ENCODE assay signal across 23 cellular contexts in the genomic region with DNA sequence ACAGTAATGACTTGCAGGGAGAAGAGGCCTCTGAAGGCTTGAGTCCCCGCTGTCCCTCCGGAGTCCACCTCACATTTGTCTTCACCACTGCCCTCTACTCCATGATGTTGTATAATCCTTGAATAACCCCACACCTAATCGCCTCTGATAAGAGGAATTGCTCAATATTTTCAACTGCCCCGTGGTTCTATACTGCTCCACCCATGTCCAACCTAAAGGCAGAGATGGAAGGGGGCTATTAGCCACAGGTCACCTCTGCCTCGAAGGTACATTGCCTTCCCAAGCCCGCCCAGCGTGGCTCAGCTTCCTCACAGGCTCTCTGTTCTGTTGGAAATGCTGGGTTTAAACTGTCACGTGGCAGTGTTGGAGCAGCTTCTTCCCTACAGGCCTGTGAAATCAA. TPM values are rescaled to one million over a fixed set of nuclear protein-coding genes. Genes with fewer than 3 reads are reported as not detected.
DNase-seq lines count a peak whose midpoint lies in the region; ATAC-seq, FAIRE-seq and TF ChIP-seq lines count a peak whose summit lies in the region.
"Had no signal": no experiment of that assay in that cellular context is flagged by ENCODE, and none has a peak within 500 bp of the region (broad histone marks: within the 10 kb centered on the region; RNA-seq: fewer than 3 reads in every experiment).

No MANE protein-coding gene starts in this region.

- POLR2A ChIA-PET in HepG2 (lab: Yijun Ruan, JAX): no interaction called here
- POLR2A ChIA-PET in RWPE1 (lab: Yijun Ruan, JAX; ENCODE audit: low non-redundant PET): no interaction called here
- POLR2A ChIA-PET in CD8-positive, alpha-beta T cell (lab: Charles Lee): no interaction called here

- H3K23ac ChIP-seq in mesenchymal stem cell (ENCODE audit: low read length in 2 of 2): no peak overlapping the region

- ATAC-seq in HepG2: no peak
- no peak for ATAC-seq in stimulated activated effector memory CD8-positive, alpha-beta T cell treated with anti-CD3 and anti-CD28 coated beads, Interleukin-12 subunit alpha, Interleukin-12 subunit beta, amount 100 ng/mL, for 72 hours
- no peak for ATAC-seq in CD8-positive, alpha-beta T cell
- ATAC-seq: GM12878, HCT116 had no signal

- H2AFZ ChIP-seq in HepG2 (ENCODE audit: low read length): no peak overlapping the region
- H2AFZ ChIP-seq in mesenchymal stem cell (ENCODE audit: low read depth, low read length): no peak overlapping the region

- H3K27ac Mint-ChIP-seq in stimulated activated effector memory CD8-positive, alpha-beta T cell treated with anti-CD3 and anti-CD28 coated beads, Interleukin-12 subunit alpha, Interleukin-12 subunit beta, amount 100 ng/mL, for 72 hours: peak overlapping the region; percentile 79
- H3K27ac Mint-ChIP-seq in CD8-positive, alpha-beta T cell: no peak overlapping the region
- H3K27ac Mint-ChIP-seq: B cell, HFFc6 had no signal

- 58% methylated on average over 8 of the region's 8 CpGs for WGBS in liver
- 72% methylated on average over 8 of the region's 8 CpGs for WGBS in HepG2 (ENCODE audit: low lambda C conversion rate)
- WGBS in mesenchymal stem cell: 74% methylated on average over 7 of the region's 8 CpGs

- H4K8ac ChIP-seq in mesenchymal stem cell (ENCODE audit: low read length): no peak overlapping the region

- TF ChIP-seq RAD21 in liver (IDR thresholded peaks at IDR 0.05): no peak
- no peak for TF ChIP-seq RAD21 in HepG2 (CRISPR knock-in tag; IDR thresholded peaks at IDR 0.05)

- FAIRE-seq in HepG2 (lab: Jason Lieb, UNC): no peak
- FAIRE-seq: GM12878, HTR-8/SVneo had no signal

- no peaks in the 10 kb centered on the region for H3K27me3 ChIP-seq in liver (ENCODE audit: control insufficient read depth in 4 of 4, insufficient read depth in 4 of 4, low read length in 3 of 4)
- no peaks in the 10 kb centered on the region for H3K27me3 ChIP-seq in HepG2 (ENCODE audit: control insufficient read depth in 1 of 2, insufficient read depth in 2 of 2, low read length in 2 of 2)
- H3K27me3 ChIP-seq in mesenchymal stem cell (ENCODE audit: control insufficient read depth in 1 of 2, insufficient read depth in 1 of 2, low read length in 2 of 2): no peaks in the 10 kb centered on the region
- no peaks in the 10 kb centered on the region for H3K27me3 ChIP-seq in CD8-positive, alpha-beta T cell (ENCODE audit: insufficient read depth, low read length)
- H3K27me3 ChIP-seq: BLaER1 treated with 17β-estradiol and CSF1 and Interleukin-3, amounts not matched to agents 10 nM and 100 nM had no signal

- H3K14ac ChIP-seq in mesenchymal stem cell (ENCODE audit: low read length in 2 of 2): no peak overlapping the region

- no peaks in the 10 kb centered on the region for H3K79me2 ChIP-seq in HepG2 (ENCODE audit: insufficient read depth, low read length)

- in situ Hi-C loops in HepG2 (cut with HindIII; ENCODE audit: extremely low pct_ligation_motif_present, low pct_unique_long_range_greater_than_20kb): no loop called here

- H3K4me3 ChIP-seq in liver (ENCODE audit: low read depth in 1 of 3, low read length in 3 of 3) (no peak overlapping the region), HepG2 (replicated peaks in 1 of 3; ENCODE audit: insufficient read depth in 1 of 3, low read depth in 2 of 3, low read length in 3 of 3) (no peak overlapping the region), mesenchymal stem cell (ENCODE audit: insufficient read depth in 1 of 2, low read depth in 1 of 2, low read length in 2 of 2) (no peak overlapping the region)
- H3K4me3 ChIP-seq in CD8-positive, alpha-beta T cell (ENCODE audit: low read depth, low read length): no peak overlapping the region
- H3K4me3 ChIP-seq: BLaER1 treated with 17β-estradiol and CSF1 and Interleukin-3, amounts not matched to agents 10 nM and 100 nM; GM12878 had no signal

- H3K9me3 ChIP-seq in liver (ENCODE audit: control insufficient read depth in 4 of 4, low read length in 3 of 4): no peaks in the 10 kb centered on the region
- no peaks in the 10 kb centered on the region for H3K9me3 ChIP-seq in HepG2 (ENCODE audit: low read length)
- no peaks in the 10 kb centered on the region for H3K9me3 ChIP-seq in mesenchymal stem cell (ENCODE audit: control insufficient read depth, low read length)
- no peaks in the 10 kb centered on the region for H3K9me3 ChIP-seq in CD8-positive, alpha-beta T cell (ENCODE audit: low read length)
- H3K9me3 ChIP-seq: BLaER1 treated with 17β-estradiol and CSF1 and Interleukin-3, amounts not matched to agents 10 nM and 100 nM had no signal

- TF ChIP-seq CTCF in liver (IDR thresholded peaks at IDR 0.05; ENCODE audit: low read depth, low read length, missing input control) (no peak), HepG2 (CRISPR knock-in tag; IDR thresholded peaks at IDR 0.05) (no peak), RWPE1 (conservative IDR thresholded peaks at IDR 0.05; ENCODE audit: low read depth) (no peak)
- TF ChIP-seq CTCF in CD8-positive, alpha-beta T cell (IDR thresholded peaks at IDR 0.05): no peak

- H2BK12ac ChIP-seq in mesenchymal stem cell (ENCODE audit: low read length in 2 of 2): no peak overlapping the region

- no peak overlapping the region for H4K91ac ChIP-seq in mesenchymal stem cell (ENCODE audit: low read length)

- H3K4me1 ChIP-seq in liver (ENCODE audit: control insufficient read depth in 4 of 4, insufficient read depth in 4 of 4, low read length in 3 of 4): peaks cover 3 to 66% (median 41%) of the 10 kb centered on the region in 4 donors
- peaks cover 66% of the 10 kb centered on the region for H3K4me1 ChIP-seq in HepG2 (ENCODE audit: insufficient read depth, low read length)
- peaks cover 8% of the 10 kb centered on the region for H3K4me1 ChIP-seq in mesenchymal stem cell (ENCODE audit: control insufficient read depth, insufficient read depth, low read depth, low read length)
- H3K4me1 ChIP-seq in CD8-positive, alpha-beta T cell (ENCODE audit: insufficient read depth, low read length): peaks cover 18% of the 10 kb centered on the region

- H3K9ac ChIP-seq in liver (ENCODE audit: low read depth in 1 of 2, low read length in 2 of 2) (no peak overlapping the region), HepG2 (ENCODE audit: insufficient read depth, low read depth, low read length) (no peak overlapping the region), mesenchymal stem cell (ENCODE audit: low read length) (peak overlapping the region; percentile 52)

- peak overlapping the region; percentile 5 to 23 for H3K27ac ChIP-seq in liver (ENCODE audit: low read depth in 1 of 2, low read length in 2 of 2)
- H3K27ac ChIP-seq in HepG2 (ENCODE audit: extremely low read length, insufficient read depth, low read length): no peak overlapping the region
- peak overlapping the region; percentile 6; the same call in 1 of the 2 replicates for H3K27ac ChIP-seq in RWPE1
- H3K27ac ChIP-seq in mesenchymal stem cell (ENCODE audit: low read length, poor library complexity, severe bottlenecking): no peak overlapping the region
- no peak overlapping the region for H3K27ac ChIP-seq in CD8-positive, alpha-beta T cell (ENCODE audit: low read depth, low read length)
- H3K27ac ChIP-seq: BLaER1 treated with 17β-estradiol and CSF1 and Interleukin-3, amounts not matched to agents 10 nM and 100 nM had no signal

- H3K79me1 ChIP-seq in mesenchymal stem cell (replicated peaks; ENCODE audit: low read length, poor library complexity, severe bottlenecking): peaks cover 14% of the 10 kb centered on the region

- no TSS peak for BruUV-seq in HepG2 (replicated peaks; lab: Mats Ljungman, UMichigan)

- H4K20me1 ChIP-seq in HepG2 (ENCODE audit: insufficient read depth, low read length): no peaks in the 10 kb centered on the region

- H2BK15ac ChIP-seq in mesenchymal stem cell (ENCODE audit: low read depth, poor library complexity, severe bottlenecking): no peak overlapping the region

- no peak overlapping the region for H3K4ac ChIP-seq in mesenchymal stem cell (ENCODE audit: low read depth in 1 of 2, low read length in 2 of 2)

- DNase-seq in HepG2 (ENCODE audit: low spot score): no peak
- DNase-seq in RWPE1 (ENCODE audit: low spot score): no peak
- no peak for DNase-seq in mesenchymal stem cell
- no peak for DNase-seq in stimulated activated effector memory CD8-positive, alpha-beta T cell treated with anti-CD3 and anti-CD28 coated beads, Interleukin-12 subunit alpha, Interleukin-12 subunit beta, amount 100 ng/mL, for 72 hours (ENCODE audit: low spot score in 2 of 2)
- no peak for DNase-seq in UCSD-AML1 (lab: John Stamatoyannopoulos, UW; ENCODE audit: unreplicated experiment)
- no peak for DNase-seq in CD8-positive, alpha-beta T cell
- no peak for DNase-seq in activated naive CD4-positive, alpha-beta T cell (lab: John Stamatoyannopoulos, UW)
- DNase-seq: CD8-positive, alpha-beta memory T cell; COR-L47; DMS 273 treated with DMSO at 0.1 percent for 48 hours; DMS53; DND-41; EL; GOT3; H7; HFFc6 had no signal

- H3K4me3 Mint-ChIP-seq in stimulated activated effector memory CD8-positive, alpha-beta T cell treated with anti-CD3 and anti-CD28 coated beads, Interleukin-12 subunit alpha, Interleukin-12 subunit beta, amount 100 ng/mL, for 72 hours: no peak overlapping the region
- H3K4me3 Mint-ChIP-seq in CD8-positive, alpha-beta T cell: no peak overlapping the region
- H3K4me3 Mint-ChIP-seq: B cell; CD8-positive, alpha-beta memory T cell; HFFc6 had no signal

- H2BK120ac ChIP-seq in mesenchymal stem cell (ENCODE audit: low read depth, low read length): no peak overlapping the region

- H2AK5ac ChIP-seq in mesenchymal stem cell (ENCODE audit: low read length, severe bottlenecking): no peak overlapping the region

- H3K36me3 Mint-ChIP-seq in stimulated activated effector memory CD8-positive, alpha-beta T cell treated with anti-CD3 and anti-CD28 coated beads, Interleukin-12 subunit alpha, Interleukin-12 subunit beta, amount 100 ng/mL, for 72 hours: peaks cover 86% of the 10 kb centered on the region
- H3K36me3 Mint-ChIP-seq in CD8-positive, alpha-beta T cell: peaks cover 83% of the 10 kb centered on the region

- no peak overlapping the region for H3K18ac ChIP-seq in mesenchymal stem cell (ENCODE audit: low read depth in 1 of 2, low read length in 2 of 2)

- H3K27me3 Mint-ChIP-seq in CD8-positive, alpha-beta T cell (ENCODE audit: low read depth): no peaks in the 10 kb centered on the region
- H3K27me3 Mint-ChIP-seq: B cell; CD8-positive, alpha-beta memory T cell had no signal

- no peak for TF ChIP-seq EP300 in HepG2 (IDR thresholded peaks at IDR 0.05; ENCODE audit: low read depth in 2 of 2, low read length in 2 of 2)
- TF ChIP-seq EP300 in HepG2 (CRISPR knock-in tag; IDR thresholded peaks at IDR 0.05; ENCODE audit: borderline replicate concordance): no peak

- H3K4me1 Mint-ChIP-seq in stimulated activated effector memory CD8-positive, alpha-beta T cell treated with anti-CD3 and anti-CD28 coated beads, Interleukin-12 subunit alpha, Interleukin-12 subunit beta, amount 100 ng/mL, for 72 hours: peaks cover 31% of the 10 kb centered on the region
- peaks cover 21% of the 10 kb centered on the region for H3K4me1 Mint-ChIP-seq in CD8-positive, alpha-beta T cell (ENCODE audit: low read depth)

- H3K36me3 ChIP-seq in liver (ENCODE audit: control insufficient read depth in 4 of 4, insufficient read depth in 3 of 4, low read depth in 1 of 4, low read length in 3 of 4) (peaks cover 19 to 64% (median 58%) of the 10 kb centered on the region in 4 donors), HepG2 (replicated peaks in 1 of 2; ENCODE audit: control insufficient read depth in 1 of 2, insufficient read depth in 2 of 2, low read length in 2 of 2) (peaks cover 20 to 56% of the 10 kb centered on the region in 2 experiments; a peak in 4 of 5 replicates), mesenchymal stem cell (ENCODE audit: control insufficient read depth in 1 of 2, insufficient read depth in 2 of 2, low read depth in 1 of 2, low read length in 2 of 2) (peaks cover 59 to 78% of the 10 kb centered on the region in 2 experiments)
- H3K36me3 ChIP-seq in CD8-positive, alpha-beta T cell (ENCODE audit: insufficient read depth, low read length): peaks cover 61% of the 10 kb centered on the region

- no peak overlapping the region for H2BK5ac ChIP-seq in mesenchymal stem cell (ENCODE audit: low read depth, low read length, poor library complexity, severe bottlenecking)

- H3K9me3 Mint-ChIP-seq in stimulated activated effector memory CD8-positive, alpha-beta T cell treated with anti-CD3 and anti-CD28 coated beads, Interleukin-12 subunit alpha, Interleukin-12 subunit beta, amount 100 ng/mL, for 72 hours: no peaks in the 10 kb centered on the region
- H3K9me3 Mint-ChIP-seq in CD8-positive, alpha-beta T cell: no peaks in the 10 kb centered on the region
- H3K9me3 Mint-ChIP-seq: CD8-positive, alpha-beta memory T cell; HFFc6 had no signal

- TF ChIP-seq POLR2A in HepG2 (IDR thresholded peaks at IDR 0.05; ENCODE audit: insufficient read depth in 1 of 2, low read depth in 2 of 2, low read length in 2 of 2): no peak

- no peak overlapping the region for H3K4me2 ChIP-seq in HepG2 (ENCODE audit: low read depth, low read length)
- no peak overlapping the region for H3K4me2 ChIP-seq in mesenchymal stem cell (ENCODE audit: low read length, poor library complexity, severe bottlenecking)
- H3K4me2 ChIP-seq: BLaER1 treated with 17β-estradiol and CSF1 and Interleukin-3, amounts not matched to agents 10 nM and 100 nM had no signal

- intact Hi-C loops in HepG2 (cut with micrococcal nuclease; ENCODE audit: unreplicated experiment): no loop called here
- intact Hi-C loops in CD8-positive, alpha-beta T cell (cut with DNase I, micrococcal nuclease): no loop called here

- CTCF ChIA-PET in HepG2 (lab: Yijun Ruan, JAX; ENCODE audit: low intra/inter-chr PET ratio, low total read pairs): no interaction called here
- CTCF ChIA-PET in RWPE1 (lab: Yijun Ruan, JAX): no interaction called here
- CTCF ChIA-PET in CD8-positive, alpha-beta T cell (lab: Charles Lee): interaction anchor here (1.6 to 4.9 kb wide), 2 partner anchors 8 to 11 kb away, joined by 4 to 32 read pairs; no protein-coding TSS in a partner anchor

RNA-seq across cellular contexts. Expression of a gene that starts 12.4 kb away (rescaled TPM):
- not detected for total RNA-seq in liver
- under 1 TPM in 1 of 2 donors, not detected in 1; 0.02 TPM for polyA plus RNA-seq in liver
- total RNA-seq in HepG2 (2016; rRNA removed; fragmentation: Illumina TruSeq; extraction: Trizol): not detected in 2 replicates
- total RNA-seq in HepG2 (2016; cell fraction: cytosol; rRNA removed; fragmentation: Illumina TruSeq; extraction: Trizol; ENCODE audit: low read depth): not detected in 2 replicates
- not detected in 2 replicates for total RNA-seq in HepG2 (2016; cell fraction: insoluble cytoplasmic fraction; rRNA removed; fragmentation: Illumina TruSeq; extraction: Trizol)
- total RNA-seq in HepG2 (2016; cell fraction: membrane; rRNA removed; fragmentation: Illumina TruSeq; extraction: Trizol): not detected in 2 replicates
- not detected in 2 replicates for total RNA-seq in HepG2 (2016; cell fraction: nucleus; rRNA removed; fragmentation: Illumina TruSeq; extraction: Trizol)
- polyA plus RNA-seq in HepG2 (2011; rRNA removed): 0.08 TPM in 1 of 2 replicates, not detected in the other
- polyA plus RNA-seq in HepG2 (2011; cell fraction: cytosol; rRNA removed): 0.01 TPM in 2 replicates
- 0.88 and 0.95 TPM in 2 replicates for polyA plus RNA-seq in HepG2 (2011; cell fraction: nucleus; rRNA removed)
- 0.31 TPM in 1 of 2 replicates, not detected in the other for polyA plus RNA-seq in HepG2 (2012)
- not detected in 2 replicates for polyA plus RNA-seq in HepG2 (2016; cell fraction: cytosol; fragmentation: Illumina TruSeq; extraction: Trizol; ENCODE audit: low read depth)
- polyA plus RNA-seq in HepG2 (2016; cell fraction: insoluble cytoplasmic fraction; fragmentation: Illumina TruSeq; extraction: Trizol; ENCODE audit: low read depth): not detected in 2 replicates
- polyA plus RNA-seq in HepG2 (2016; cell fraction: membrane; fragmentation: Illumina TruSeq; extraction: Trizol; ENCODE audit: low read depth): not detected in 2 replicates
- not detected in 2 replicates for polyA plus RNA-seq in HepG2 (2016; cell fraction: nucleus; fragmentation: Illumina TruSeq; extraction: Trizol; ENCODE audit: insufficient read depth, low read depth)
- polyA minus RNA-seq in HepG2 (2011; rRNA and poly(A)+ RNA removed; ENCODE audit: low replicate concordance): 0.14 TPM in 1 of 2 replicates, not detected in the other
- not detected in 2 replicates for polyA minus RNA-seq in HepG2 (2011; cell fraction: cytosol; rRNA and poly(A)+ RNA removed)
- 0.25 and 0.26 TPM in 2 replicates for polyA minus RNA-seq in HepG2 (2011; cell fraction: nucleus; rRNA and poly(A)+ RNA removed)
- not detected for polyA plus RNA-seq in mesenchymal stem cell (2013, experiment 1 of 2)
- polyA plus RNA-seq in mesenchymal stem cell (2013, experiment 2 of 2): 0.01 TPM
- total RNA-seq in CD8-positive, alpha-beta T cell: under 1 TPM in 1 of 2 experiments, not detected in 1; 0.33 TPM
- total RNA-seq: A172, H7, HFFc6 had no signal

RNA-seq across cellular contexts. Expression of a gene that starts 15.0 kb away (rescaled TPM):
- 100 to 1,000 TPM in 1 of 2 donors, 10 to 100 TPM in 1; 32.3 to 129 TPM for total RNA-seq in liver
- 100 to 1,000 TPM; 145 to 421 TPM for polyA plus RNA-seq in liver
- total RNA-seq in HepG2 (2016; rRNA removed; fragmentation: Illumina TruSeq; extraction: Trizol): 36.0 and 40.2 TPM in 2 replicates
- total RNA-seq in HepG2 (2016; cell fraction: cytosol; rRNA removed; fragmentation: Illumina TruSeq; extraction: Trizol; ENCODE audit: low read depth): 9.6 and 11.6 TPM in 2 replicates
- 33.6 and 35.3 TPM in 2 replicates for total RNA-seq in HepG2 (2016; cell fraction: insoluble cytoplasmic fraction; rRNA removed; fragmentation: Illumina TruSeq; extraction: Trizol)
- total RNA-seq in HepG2 (2016; cell fraction: membrane; rRNA removed; fragmentation: Illumina TruSeq; extraction: Trizol): 14.0 and 14.5 TPM in 2 replicates
- 16.9 and 18.1 TPM in 2 replicates for total RNA-seq in HepG2 (2016; cell fraction: nucleus; rRNA removed; fragmentation: Illumina TruSeq; extraction: Trizol)
- polyA plus RNA-seq in HepG2 (2011; rRNA removed): 39.0 and 43.2 TPM in 2 replicates
- 41.2 and 50.6 TPM in 2 replicates for polyA plus RNA-seq in HepG2 (2011; cell fraction: cytosol; rRNA removed)
- 30.0 and 30.9 TPM in 2 replicates for polyA plus RNA-seq in HepG2 (2011; cell fraction: nucleus; rRNA removed)
- 19.8 and 27.7 TPM in 2 replicates for polyA plus RNA-seq in HepG2 (2012)
- 3.9 and 4.3 TPM in 2 replicates for polyA plus RNA-seq in HepG2 (2016; cell fraction: cytosol; fragmentation: Illumina TruSeq; extraction: Trizol; ENCODE audit: low read depth)
- 27.6 and 42.4 TPM in 2 replicates for polyA plus RNA-seq in HepG2 (2016; cell fraction: insoluble cytoplasmic fraction; fragmentation: Illumina TruSeq; extraction: Trizol; ENCODE audit: low read depth)
- polyA plus RNA-seq in HepG2 (2016; cell fraction: membrane; fragmentation: Illumina TruSeq; extraction: Trizol; ENCODE audit: low read depth): 6.8 and 7.1 TPM in 2 replicates
- 26.7 and 30.3 TPM in 2 replicates for polyA plus RNA-seq in HepG2 (2016; cell fraction: nucleus; fragmentation: Illumina TruSeq; extraction: Trizol; ENCODE audit: insufficient read depth, low read depth)
- polyA minus RNA-seq in HepG2 (2011; rRNA and poly(A)+ RNA removed; ENCODE audit: low replicate concordance): 49.6 and 54.7 TPM in 2 replicates
- polyA minus RNA-seq in HepG2 (2011; cell fraction: cytosol; rRNA and poly(A)+ RNA removed): 23.9 and 26.4 TPM in 2 replicates
- polyA minus RNA-seq in HepG2 (2011; cell fraction: nucleus; rRNA and poly(A)+ RNA removed): 17.3 and 19.0 TPM in 2 replicates
- polyA plus RNA-seq in mesenchymal stem cell (2013, experiment 1 of 2): 64.5 TPM
- 61.9 TPM for polyA plus RNA-seq in mesenchymal stem cell (2013, experiment 2 of 2)
- total RNA-seq in CD8-positive, alpha-beta T cell: 1 to 10 TPM; 6.0 to 6.6 TPM

RNA-seq across cellular contexts. Expression of a gene that starts 26.0 kb away (rescaled TPM):
- 10 to 100 TPM; 12.7 to 26.3 TPM for total RNA-seq in liver
- polyA plus RNA-seq in liver: 10 to 100 TPM; 12.0 to 22.6 TPM
- 45.5 and 49.1 TPM in 2 replicates for total RNA-seq in HepG2 (2016; rRNA removed; fragmentation: Illumina TruSeq; extraction: Trizol)
- total RNA-seq in HepG2 (2016; cell fraction: cytosol; rRNA removed; fragmentation: Illumina TruSeq; extraction: Trizol; ENCODE audit: low read depth): 9.3 and 10.4 TPM in 2 replicates
- 46.7 and 47.5 TPM in 2 replicates for total RNA-seq in HepG2 (2016; cell fraction: insoluble cytoplasmic fraction; rRNA removed; fragmentation: Illumina TruSeq; extraction: Trizol)
- total RNA-seq in HepG2 (2016; cell fraction: membrane; rRNA removed; fragmentation: Illumina TruSeq; extraction: Trizol): 18.1 and 19.8 TPM in 2 replicates
- 19.0 and 20.5 TPM in 2 replicates for total RNA-seq in HepG2 (2016; cell fraction: nucleus; rRNA removed; fragmentation: Illumina TruSeq; extraction: Trizol)
- polyA plus RNA-seq in HepG2 (2011; rRNA removed): 108 and 123 TPM in 2 replicates
- polyA plus RNA-seq in HepG2 (2011; cell fraction: cytosol; rRNA removed): 139 and 201 TPM in 2 replicates
- 105 and 112 TPM in 2 replicates for polyA plus RNA-seq in HepG2 (2011; cell fraction: nucleus; rRNA removed)
- 63.2 and 85.2 TPM in 2 replicates for polyA plus RNA-seq in HepG2 (2012)
- polyA plus RNA-seq in HepG2 (2016; cell fraction: cytosol; fragmentation: Illumina TruSeq; extraction: Trizol; ENCODE audit: low read depth): 10.6 and 11.3 TPM in 2 replicates
- 55.3 and 58.3 TPM in 2 replicates for polyA plus RNA-seq in HepG2 (2016; cell fraction: insoluble cytoplasmic fraction; fragmentation: Illumina TruSeq; extraction: Trizol; ENCODE audit: low read depth)
- polyA plus RNA-seq in HepG2 (2016; cell fraction: membrane; fragmentation: Illumina TruSeq; extraction: Trizol; ENCODE audit: low read depth): 16.1 and 16.9 TPM in 2 replicates
- 37.2 and 39.4 TPM in 2 replicates for polyA plus RNA-seq in HepG2 (2016; cell fraction: nucleus; fragmentation: Illumina TruSeq; extraction: Trizol; ENCODE audit: insufficient read depth, low read depth)
- polyA minus RNA-seq in HepG2 (2011; rRNA and poly(A)+ RNA removed; ENCODE audit: low replicate concordance): 46.6 and 135 TPM in 2 replicates
- 84.6 and 87.5 TPM in 2 replicates for polyA minus RNA-seq in HepG2 (2011; cell fraction: cytosol; rRNA and poly(A)+ RNA removed)
- polyA minus RNA-seq in HepG2 (2011; cell fraction: nucleus; rRNA and poly(A)+ RNA removed): 18.5 and 25.0 TPM in 2 replicates
- polyA plus RNA-seq in mesenchymal stem cell (2013, experiment 1 of 2): 91.9 TPM
- 91.8 TPM for polyA plus RNA-seq in mesenchymal stem cell (2013, experiment 2 of 2)
- total RNA-seq in CD8-positive, alpha-beta T cell: 10 to 100 TPM; 31.1 to 31.2 TPM

RNA-seq across cellular contexts. Expression of a gene that starts 32.6 kb away (rescaled TPM):
- total RNA-seq in liver: 1 to 10 TPM; 5.5 TPM
- polyA plus RNA-seq in liver: 1 to 10 TPM; 2.8 to 3.8 TPM
- 1.5 and 2.5 TPM in 2 replicates for total RNA-seq in HepG2 (2016; rRNA removed; fragmentation: Illumina TruSeq; extraction: Trizol)
- 0.91 and 1.1 TPM in 2 replicates for total RNA-seq in HepG2 (2016; cell fraction: cytosol; rRNA removed; fragmentation: Illumina TruSeq; extraction: Trizol; ENCODE audit: low read depth)
- 2.2 and 2.4 TPM in 2 replicates for total RNA-seq in HepG2 (2016; cell fraction: insoluble cytoplasmic fraction; rRNA removed; fragmentation: Illumina TruSeq; extraction: Trizol)
- total RNA-seq in HepG2 (2016; cell fraction: membrane; rRNA removed; fragmentation: Illumina TruSeq; extraction: Trizol): 2.7 and 3.5 TPM in 2 replicates
- total RNA-seq in HepG2 (2016; cell fraction: nucleus; rRNA removed; fragmentation: Illumina TruSeq; extraction: Trizol): 2.0 and 2.1 TPM in 2 replicates
- polyA plus RNA-seq in HepG2 (2011; rRNA removed): 5.9 and 6.9 TPM in 2 replicates
- 4.4 and 5.2 TPM in 2 replicates for polyA plus RNA-seq in HepG2 (2011; cell fraction: cytosol; rRNA removed)
- polyA plus RNA-seq in HepG2 (2011; cell fraction: nucleus; rRNA removed): 20.6 and 21.3 TPM in 2 replicates
- polyA plus RNA-seq in HepG2 (2012): 4.0 and 4.5 TPM in 2 replicates
- polyA plus RNA-seq in HepG2 (2016; cell fraction: cytosol; fragmentation: Illumina TruSeq; extraction: Trizol; ENCODE audit: low read depth): 0.99 and 1.1 TPM in 2 replicates
- polyA plus RNA-seq in HepG2 (2016; cell fraction: insoluble cytoplasmic fraction; fragmentation: Illumina TruSeq; extraction: Trizol; ENCODE audit: low read depth): 2.0 and 2.3 TPM in 2 replicates
- polyA plus RNA-seq in HepG2 (2016; cell fraction: membrane; fragmentation: Illumina TruSeq; extraction: Trizol; ENCODE audit: low read depth): 2.3 and 2.5 TPM in 2 replicates
- 3.6 and 4.3 TPM in 2 replicates for polyA plus RNA-seq in HepG2 (2016; cell fraction: nucleus; fragmentation: Illumina TruSeq; extraction: Trizol; ENCODE audit: insufficient read depth, low read depth)
- polyA minus RNA-seq in HepG2 (2011; rRNA and poly(A)+ RNA removed; ENCODE audit: low replicate concordance): 8.9 and 14.9 TPM in 2 replicates
- polyA minus RNA-seq in HepG2 (2011; cell fraction: cytosol; rRNA and poly(A)+ RNA removed): 1.5 and 1.9 TPM in 2 replicates
- 2.7 and 3.7 TPM in 2 replicates for polyA minus RNA-seq in HepG2 (2011; cell fraction: nucleus; rRNA and poly(A)+ RNA removed)
- polyA plus RNA-seq in mesenchymal stem cell (2013, experiment 1 of 2): 11.3 TPM
- polyA plus RNA-seq in mesenchymal stem cell (2013, experiment 2 of 2): 10.9 TPM
- total RNA-seq in CD8-positive, alpha-beta T cell: 10 to 100 TPM; 43.9 to 46.9 TPM

RNA-seq across cellular contexts. Expression of a gene that starts 58.8 kb away (rescaled TPM):
- total RNA-seq in liver (10 to 100 TPM in 1 of 2 donors, 1 to 10 TPM in 1; 2.8 to 12.7 TPM), HepG2 (2016; rRNA removed; fragmentation: Illumina TruSeq; extraction: Trizol) (20.0 and 22.5 TPM in 2 replicates)
- polyA plus RNA-seq in liver (1 to 10 TPM; 1.4 to 6.8 TPM), HepG2 (2011; rRNA removed) (12.6 and 14.6 TPM in 2 replicates)
- total RNA-seq in HepG2 (2016; cell fraction: cytosol; rRNA removed; fragmentation: Illumina TruSeq; extraction: Trizol; ENCODE audit: low read depth): 13.9 and 15.5 TPM in 2 replicates
- 20.6 and 21.0 TPM in 2 replicates for total RNA-seq in HepG2 (2016; cell fraction: insoluble cytoplasmic fraction; rRNA removed; fragmentation: Illumina TruSeq; extraction: Trizol)
- 24.6 and 24.9 TPM in 2 replicates for total RNA-seq in HepG2 (2016; cell fraction: membrane; rRNA removed; fragmentation: Illumina TruSeq; extraction: Trizol)
- total RNA-seq in HepG2 (2016; cell fraction: nucleus; rRNA removed; fragmentation: Illumina TruSeq; extraction: Trizol): 11.2 and 11.3 TPM in 2 replicates
- polyA plus RNA-seq in HepG2 (2011; cell fraction: cytosol; rRNA removed): 9.9 and 16.4 TPM in 2 replicates
- 9.4 and 12.5 TPM in 2 replicates for polyA plus RNA-seq in HepG2 (2011; cell fraction: nucleus; rRNA removed)
- 5.8 and 9.6 TPM in 2 replicates for polyA plus RNA-seq in HepG2 (2012)
- 18.4 and 20.8 TPM in 2 replicates for polyA plus RNA-seq in HepG2 (2016; cell fraction: cytosol; fragmentation: Illumina TruSeq; extraction: Trizol; ENCODE audit: low read depth)
- 22.6 and 26.9 TPM in 2 replicates for polyA plus RNA-seq in HepG2 (2016; cell fraction: insoluble cytoplasmic fraction; fragmentation: Illumina TruSeq; extraction: Trizol; ENCODE audit: low read depth)
- polyA plus RNA-seq in HepG2 (2016; cell fraction: membrane; fragmentation: Illumina TruSeq; extraction: Trizol; ENCODE audit: low read depth): 23.5 and 25.2 TPM in 2 replicates
- 16.5 and 16.9 TPM in 2 replicates for polyA plus RNA-seq in HepG2 (2016; cell fraction: nucleus; fragmentation: Illumina TruSeq; extraction: Trizol; ENCODE audit: insufficient read depth, low read depth)
- polyA minus RNA-seq in HepG2 (2011; rRNA and poly(A)+ RNA removed; ENCODE audit: low replicate concordance): 35.8 and 64.7 TPM in 2 replicates
- polyA minus RNA-seq in HepG2 (2011; cell fraction: cytosol; rRNA and poly(A)+ RNA removed): 4.6 and 7.1 TPM in 2 replicates
- polyA minus RNA-seq in HepG2 (2011; cell fraction: nucleus; rRNA and poly(A)+ RNA removed): 8.0 TPM in 2 replicates
- polyA plus RNA-seq in mesenchymal stem cell (2013, experiment 1 of 2): 2.7 TPM
- 2.4 TPM for polyA plus RNA-seq in mesenchymal stem cell (2013, experiment 2 of 2)
- under 1 TPM; 0.24 to 0.42 TPM for total RNA-seq in CD8-positive, alpha-beta T cell

Comparison
In these comparisons a context has a peak if more than half of its experiments do, and no peak if none do; other contexts are left out.
1. H3K27ac ChIP-seq: peak in liver (2 of 2) and RWPE1 (single experiment); none in HepG2 (single experiment), mesenchymal stem cell (single experiment) and CD8-positive, alpha-beta T cell (single experiment).